ENCODE assay signal across 27 cellular contexts in genomic region chr3:132350814-132351213, GRCh38. TPM values are rescaled to one million over a fixed set of nuclear protein-coding genes. Genes with fewer than 3 reads are reported as not detected.
DNase-seq lines count a peak whose midpoint lies in the region; ATAC-seq, FAIRE-seq and TF ChIP-seq lines count a peak whose summit lies in the region.
"Had no signal": no experiment of that assay in that cellular context is flagged by ENCODE, and none has a peak within 500 bp of the region (broad histone marks: within the 10 kb centered on the region; RNA-seq: fewer than 3 reads in every experiment).

No MANE protein-coding gene starts in this region.

- H3K27me3 ChIP-seq in HepG2 (ENCODE audit: control insufficient read depth in 1 of 2, insufficient read depth in 2 of 2, low read length in 2 of 2) = peaks cover 0 to 3% of the 10 kb centered on the region in 2 experiments; a peak in 1 of 5 replicates
- no peaks in the 10 kb centered on the region for H3K27me3 ChIP-seq in right lobe of liver
- no peaks in the 10 kb centered on the region; a peak in 1 of 5 replicates for H3K27me3 ChIP-seq in K562 (ENCODE audit: control insufficient read depth in 2 of 2, insufficient read depth in 2 of 2, low read length in 2 of 2)
- H3K27me3 ChIP-seq in neuron (ENCODE audit: insufficient read depth, low read length) = no peaks in the 10 kb centered on the region
- no peaks in the 10 kb centered on the region for H3K27me3 ChIP-seq in SK-N-SH (ENCODE audit: insufficient read depth)
- H3K27me3 ChIP-seq: BLaER1 treated with 17β-estradiol and CSF1 and Interleukin-3, amounts not matched to agents 10 nM and 100 nM had no signal

- TF ChIP-seq RAD21 in HepG2 (CRISPR knock-in tag; IDR thresholded peaks at IDR 0.05) = no peak
- no peak for TF ChIP-seq RAD21 in K562 (CRISPR knock-in tag; conservative IDR thresholded peaks at IDR 0.05 in 1 of 2, IDR thresholded peaks at IDR 0.05 in 1 of 2)
- no peak for TF ChIP-seq RAD21 in SK-N-SH (IDR thresholded peaks at IDR 0.05; ENCODE audit: low read length)

- H3K4me1 Mint-ChIP-seq in endothelial cell (ENCODE audit: unreplicated experiment) = peaks cover 10% of the 10 kb centered on the region

- TF ChIP-seq EP300 in HepG2 (IDR thresholded peaks at IDR 0.05; ENCODE audit: low read depth in 2 of 2, low read length in 2 of 2) (no peak), HepG2 (CRISPR knock-in tag; IDR thresholded peaks at IDR 0.05; ENCODE audit: borderline replicate concordance) (no peak), K562 (IDR thresholded peaks at IDR 0.05; ENCODE audit: low read length) (no peak), SK-N-SH (IDR thresholded peaks at IDR 0.05; ENCODE audit: borderline replicate concordance in 1 of 2, low read depth in 1 of 2, low read length in 1 of 2) (no peak)

- no peak overlapping the region for H2AFZ ChIP-seq in HepG2 (ENCODE audit: low read length)
- H2AFZ ChIP-seq in K562 (ENCODE audit: low read depth, low read length) = no peak overlapping the region
- peak overlapping the region; percentile 16 for H2AFZ ChIP-seq in neuron (ENCODE audit: low read depth, low read length)
- H2AFZ ChIP-seq in SK-N-SH (ENCODE audit: low read depth) = no peak overlapping the region

- no peak for ATAC-seq in HepG2
- ATAC-seq in right lobe of liver = no peak
- no peak for ATAC-seq in K562
- no peak for ATAC-seq in HG03571 (IDR thresholded peaks at IDR 0.05; ENCODE audit: unreplicated experiment)
- ATAC-seq: GM12878 had no signal

- no peaks in the 10 kb centered on the region for H3K36me3 ChIP-seq in HepG2 (replicated peaks in 1 of 2; ENCODE audit: control insufficient read depth in 1 of 2, insufficient read depth in 2 of 2, low read length in 2 of 2)
- H3K36me3 ChIP-seq in right lobe of liver = no peaks in the 10 kb centered on the region
- H3K36me3 ChIP-seq in K562 (ENCODE audit: control insufficient read depth, insufficient read depth, low read length) = no peaks in the 10 kb centered on the region
- no peaks in the 10 kb centered on the region for H3K36me3 ChIP-seq in neuron (ENCODE audit: insufficient read depth, low read length)
- H3K36me3 ChIP-seq in SK-N-SH (replicated peaks in 1 of 2; ENCODE audit: control insufficient read depth in 1 of 2, insufficient read depth in 2 of 2, low read length in 1 of 2) = no peaks in the 10 kb centered on the region

- CTCF ChIA-PET in HepG2 (lab: Yijun Ruan, JAX; ENCODE audit: low intra/inter-chr PET ratio, low total read pairs) (no interaction called here), K562 (lab: Yijun Ruan, JAX; ENCODE audit: low intra/inter-chr PET ratio) (no interaction called here), SK-N-SH (lab: Yijun Ruan, JAX) (interaction anchor here (1.2 to 19.3 kb wide), 9 partner anchors 8 to 316 kb away, joined by 3 to 383 read pairs (median 6); partner anchors contain the start of gene CPNE4)

- no TSS peak for BruUV-seq in HepG2 (replicated peaks; lab: Mats Ljungman, UMichigan)
- BruUV-seq in K562 (replicated peaks; lab: Mats Ljungman, UMichigan) = no TSS peak

- no peak overlapping the region for H3K27ac Mint-ChIP-seq in endothelial cell (ENCODE audit: unreplicated experiment)
- H3K27ac Mint-ChIP-seq: CD4-positive, alpha-beta memory T cell had no signal

- H3K9me3 ChIP-seq in HepG2 (ENCODE audit: low read length) (no peaks in the 10 kb centered on the region), right lobe of liver (no peaks in the 10 kb centered on the region), K562 (replicated peaks; ENCODE audit: control insufficient read depth, insufficient read depth, low read depth, low read length) (no peaks in the 10 kb centered on the region), neuron (ENCODE audit: low read length) (no peaks in the 10 kb centered on the region), SK-N-SH (no peaks in the 10 kb centered on the region)
- H3K9me3 ChIP-seq: BLaER1 treated with 17β-estradiol and CSF1 and Interleukin-3, amounts not matched to agents 10 nM and 100 nM had no signal

- H3K9me1 ChIP-seq in K562 (ENCODE audit: control insufficient read depth, insufficient read depth, low read length) = no peaks in the 10 kb centered on the region

- no peak for TF ChIP-seq POLR2A in HepG2 (IDR thresholded peaks at IDR 0.05; ENCODE audit: insufficient read depth in 1 of 2, low read depth in 2 of 2, low read length in 2 of 2)
- no peak for TF ChIP-seq POLR2A in right lobe of liver (IDR thresholded peaks at IDR 0.05)
- no peak for TF ChIP-seq POLR2A in K562 (conservative IDR thresholded peaks at IDR 0.05)

- DNase-seq in HepG2 (ENCODE audit: low spot score) (no peak), right lobe of liver (no peak), K562 (ENCODE audit: extremely low read depth in 1 of 4, low spot score in 3 of 4) (no peak), SK-N-SH (no peak), endothelial cell (ENCODE audit: low spot score) (no peak)
- DNase-seq: 8988T; AML-193; CD4-positive, alpha-beta memory T cell; COR-L47; DMS79; EL; GDM1; Karpas-422; NCI-H1092; NCI-H1417 treated with DMSO at 0.1 percent for 48 hours; NCI-H1694 treated with DMSO at 0.1 percent for 48 hours; NCI-H2081 treated with DMSO at 0.1 percent for 48 hours; NCI-H2171; NCI-H226; NCI-H510A; NCI-H69; SHP77 had no signal

- H3F3A ChIP-seq in SK-N-SH (replicated peaks; ENCODE audit: insufficient read depth) = no peaks in the 10 kb centered on the region

- H3K9me3 Mint-ChIP-seq in endothelial cell (ENCODE audit: unreplicated experiment) = no peaks in the 10 kb centered on the region

- no peaks in the 10 kb centered on the region for H3K27me3 Mint-ChIP-seq in endothelial cell (ENCODE audit: unreplicated experiment)

- TF ChIP-seq CTCF in HepG2 (CRISPR knock-in tag; IDR thresholded peaks at IDR 0.05) = no peak
- no peak for TF ChIP-seq CTCF in right lobe of liver (IDR thresholded peaks at IDR 0.05)
- TF ChIP-seq CTCF in K562 (IDR thresholded peaks at IDR 0.05 in 2 of 3, conservative IDR thresholded peaks at IDR 0.05 in 1 of 3; ENCODE audit: insufficient read depth in 2 of 3, low read depth in 1 of 3, low read length in 3 of 3) = no peak
- no peak for TF ChIP-seq CTCF in SK-N-SH (IDR thresholded peaks at IDR 0.05)
- TF ChIP-seq CTCF in endothelial cell (IDR thresholded peaks at IDR 0.05; ENCODE audit: unreplicated experiment) = no peak

- no peaks in the 10 kb centered on the region for H3K4me1 ChIP-seq in HepG2 (ENCODE audit: insufficient read depth, low read length)
- H3K4me1 ChIP-seq in right lobe of liver = no peaks in the 10 kb centered on the region
- no peaks in the 10 kb centered on the region for H3K4me1 ChIP-seq in K562 (replicated peaks in 1 of 2; ENCODE audit: control insufficient read depth in 2 of 2, insufficient read depth in 2 of 2, low read length in 2 of 2)
- peaks cover 20% of the 10 kb centered on the region for H3K4me1 ChIP-seq in neuron (ENCODE audit: insufficient read depth, low read length)
- H3K4me1 ChIP-seq in SK-N-SH (ENCODE audit: control insufficient read depth in 1 of 2, insufficient read depth in 2 of 2, low read depth in 1 of 2, low read length in 1 of 2) = no peaks in the 10 kb centered on the region

- POLR2A ChIA-PET in HepG2 (lab: Yijun Ruan, JAX) = no interaction called here
- POLR2A ChIA-PET in K562 (lab: Yijun Ruan, JAX) = no interaction called here
- POLR2A ChIA-PET in SK-N-SH (lab: Yijun Ruan, JAX) = no interaction called here

- H3K4me2 ChIP-seq in HepG2 (ENCODE audit: low read depth, low read length) (no peak overlapping the region), K562 (ENCODE audit: insufficient read depth, low read length) (no peak overlapping the region), SK-N-SH (no peak overlapping the region)
- H3K4me2 ChIP-seq: BLaER1 treated with 17β-estradiol and CSF1 and Interleukin-3, amounts not matched to agents 10 nM and 100 nM had no signal

- H3K4me3 ChIP-seq in HepG2 (replicated peaks in 1 of 3; ENCODE audit: insufficient read depth in 1 of 3, low read depth in 2 of 3, low read length in 3 of 3) (no peak overlapping the region), right lobe of liver (no peak overlapping the region), K562 (no peak overlapping the region), neuron (ENCODE audit: low read length) (no peak overlapping the region), SK-N-SH (ENCODE audit: low read depth in 2 of 2, low read length in 1 of 2) (no peak overlapping the region)
- H3K4me3 ChIP-seq: BLaER1 treated with 17β-estradiol and CSF1 and Interleukin-3, amounts not matched to agents 10 nM and 100 nM; GM12878 had no signal

- no peak overlapping the region for H3K27ac ChIP-seq in HepG2 (ENCODE audit: extremely low read length, insufficient read depth, low read length)
- no peak overlapping the region for H3K27ac ChIP-seq in right lobe of liver
- no peak overlapping the region for H3K27ac ChIP-seq in K562 (ENCODE audit: extremely low read depth, low read depth, low read length)
- H3K27ac ChIP-seq in SK-N-SH (ENCODE audit: low read depth in 2 of 2, low read length in 1 of 2) = no peak overlapping the region
- H3K27ac ChIP-seq: BLaER1 treated with 17β-estradiol and CSF1 and Interleukin-3, amounts not matched to agents 10 nM and 100 nM; RWPE1 had no signal

- H3K79me2 ChIP-seq in HepG2 (ENCODE audit: insufficient read depth, low read length) (no peaks in the 10 kb centered on the region), K562 (ENCODE audit: control insufficient read depth, insufficient read depth, low read length) (no peaks in the 10 kb centered on the region), SK-N-SH (ENCODE audit: insufficient read depth) (no peaks in the 10 kb centered on the region)

- no peaks in the 10 kb centered on the region for H3K36me3 Mint-ChIP-seq in endothelial cell (ENCODE audit: low read depth, unreplicated experiment)
- H3K36me3 Mint-ChIP-seq: CD4-positive, alpha-beta memory T cell had no signal

- WGBS in HepG2 (ENCODE audit: low lambda C conversion rate) = 0% methylated on average over 1 of the region's 1 CpG
- 75% methylated on average over 1 of the region's 1 CpG for WGBS in right lobe of liver (ENCODE audit: insufficient coverage, low coverage, low lambda C conversion rate, missing lambda C conversion rate)
- 0% methylated on average over 1 of the region's 1 CpG for WGBS in K562 (ENCODE audit: insufficient coverage, low coverage, missing lambda C conversion rate)
- 29% methylated on average over 1 of the region's 1 CpG for WGBS in SK-N-SH (ENCODE audit: low lambda C conversion rate)

- in situ Hi-C loops in HepG2 (cut with HindIII; ENCODE audit: extremely low pct_ligation_motif_present, low pct_unique_long_range_greater_than_20kb) (loop anchor here (5.0 kb wide), 1 partner anchor 46 kb away; no protein-coding TSS in a partner anchor), K562 (cut with MboI) (no loop called here)

- H3K9ac ChIP-seq in HepG2 (ENCODE audit: insufficient read depth, low read depth, low read length) = no peak overlapping the region
- H3K9ac ChIP-seq in K562 (ENCODE audit: insufficient read depth in 1 of 2, low read depth in 2 of 2, low read length in 2 of 2) = no peak overlapping the region
- H3K9ac ChIP-seq in SK-N-SH = no peak overlapping the region
- H3K9ac ChIP-seq: BLaER1 treated with 17β-estradiol and CSF1 and Interleukin-3, amounts not matched to agents 10 nM and 100 nM had no signal

- FAIRE-seq in HepG2 (lab: Jason Lieb, UNC) (no peak), K562 (lab: Jason Lieb, UNC) (no peak)
- FAIRE-seq: GM12878 had no signal

- no peaks in the 10 kb centered on the region for H3K9me2 ChIP-seq in SK-N-SH

- intact Hi-C loops in HepG2 (cut with micrococcal nuclease; ENCODE audit: unreplicated experiment) = no loop called here
- intact Hi-C loops in right lobe of liver (cut with DNase I) = no loop called here
- intact Hi-C loops in K562 (cut with micrococcal nuclease) = loop anchor here (5.0 kb wide), 2 partner anchors 186 to 291 kb away; no protein-coding TSS in a partner anchor

- no peaks in the 10 kb centered on the region for H4K20me1 ChIP-seq in HepG2 (ENCODE audit: insufficient read depth, low read length)
- H4K20me1 ChIP-seq in K562 (replicated peaks; ENCODE audit: control insufficient read depth, insufficient read depth, low read length) = no peaks in the 10 kb centered on the region
- no peaks in the 10 kb centered on the region for H4K20me1 ChIP-seq in SK-N-SH (ENCODE audit: insufficient read depth)

- H3K4me3 Mint-ChIP-seq in endothelial cell (ENCODE audit: unreplicated experiment) = no peak overlapping the region
- H3K4me3 Mint-ChIP-seq: CD4-positive, alpha-beta memory T cell had no signal

RNA-seq across cellular contexts. Expression of gene ACP3, which starts 33.6 kb away (rescaled TPM):
- total RNA-seq in HepG2 (2016; rRNA removed; fragmentation: Illumina TruSeq; extraction: Trizol) (not detected in 2 replicates), right lobe of liver (under 1 TPM in 5 of 6 experiments, not detected in 1; 0.12 to 0.49 (median 0.22) TPM), K562 (2014; rRNA removed) (1.1 TPM in 1 of 2 replicates, not detected in the other), K562 (2014; rRNA removed; fragmentation: Illumina TruSeq; extraction: Trizol) (0.25 and 0.41 TPM in 2 replicates), K562 (2015; rRNA removed; fragmentation: Illumina TruSeq; extraction: Trizol) (0.33 and 0.49 TPM in 2 replicates), K562 (2021) (0.18 TPM in 2 replicates), endothelial cell (ENCODE audit: unreplicated experiment) (0.44 TPM)
- not detected in 2 replicates for total RNA-seq in HepG2 (2016; cell fraction: cytosol; rRNA removed; fragmentation: Illumina TruSeq; extraction: Trizol; ENCODE audit: low read depth)
- not detected in 2 replicates for total RNA-seq in HepG2 (2016; cell fraction: insoluble cytoplasmic fraction; rRNA removed; fragmentation: Illumina TruSeq; extraction: Trizol)
- total RNA-seq in HepG2 (2016; cell fraction: membrane; rRNA removed; fragmentation: Illumina TruSeq; extraction: Trizol) = not detected in 2 replicates
- not detected in 2 replicates for total RNA-seq in HepG2 (2016; cell fraction: nucleus; rRNA removed; fragmentation: Illumina TruSeq; extraction: Trizol)
- polyA plus RNA-seq in HepG2 (2011; rRNA removed) (not detected in 2 replicates), K562 (2011; rRNA removed) (0.08 and 0.22 TPM in 2 replicates), K562 (2014; fragmentation: Illumina TruSeq; extraction: Trizol) (0.08 and 0.21 TPM in 2 replicates), K562 (2014; fragmentation: Nextera tagmentation; extraction: Ambion mirVana) (under 1 TPM; 0.20 to 0.25 TPM), K562 (2014; rRNA removed) (0.19 and 0.43 TPM in 2 replicates), SK-N-SH (2012; rRNA removed) (0.19 and 0.30 TPM in 2 replicates)
- not detected in 2 replicates for polyA plus RNA-seq in HepG2 (2011; cell fraction: cytosol; rRNA removed)
- polyA plus RNA-seq in HepG2 (2011; cell fraction: nucleus; rRNA removed) = not detected in 2 replicates
- polyA plus RNA-seq in HepG2 (2012) = not detected in 2 replicates
- not detected in 2 replicates for polyA plus RNA-seq in HepG2 (2016; cell fraction: cytosol; fragmentation: Illumina TruSeq; extraction: Trizol; ENCODE audit: low read depth)
- not detected in 2 replicates for polyA plus RNA-seq in HepG2 (2016; cell fraction: insoluble cytoplasmic fraction; fragmentation: Illumina TruSeq; extraction: Trizol; ENCODE audit: low read depth)
- not detected in 2 replicates for polyA plus RNA-seq in HepG2 (2016; cell fraction: membrane; fragmentation: Illumina TruSeq; extraction: Trizol; ENCODE audit: low read depth)
- polyA plus RNA-seq in HepG2 (2016; cell fraction: nucleus; fragmentation: Illumina TruSeq; extraction: Trizol; ENCODE audit: insufficient read depth, low read depth) = not detected in 2 replicates
- 9.4 TPM in 1 of 2 replicates, not detected in the other for polyA minus RNA-seq in HepG2 (2011; rRNA and poly(A)+ RNA removed; ENCODE audit: low replicate concordance)
- not detected in 2 replicates for polyA minus RNA-seq in HepG2 (2011; cell fraction: cytosol; rRNA and poly(A)+ RNA removed)
- polyA minus RNA-seq in HepG2 (2011; cell fraction: nucleus; rRNA and poly(A)+ RNA removed) = not detected in 2 replicates
- not detected in 2 replicates for total RNA-seq in K562 (2011; cell fraction: chromatin; rRNA removed; ENCODE audit: low replicate concordance)
- total RNA-seq in K562 (2011; cell fraction: nucleolus; rRNA removed) = not detected in 2 replicates
- total RNA-seq in K562 (2011; cell fraction: nucleoplasm; rRNA removed) = not detected in 2 replicates
- 0.22 and 0.35 TPM in 2 replicates for polyA plus RNA-seq in K562 (2011; cell fraction: cytosol; rRNA removed)
- polyA plus RNA-seq in K562 (2011; cell fraction: nucleus; rRNA removed) = 0.10 and 0.26 TPM in 2 replicates
- polyA plus RNA-seq in K562 (2012) = 0.36 and 0.44 TPM in 2 replicates
- polyA minus RNA-seq in K562 (2011; rRNA and poly(A)+ RNA removed) = 0.07 and 0.45 TPM in 2 replicates
- not detected in 2 replicates for polyA minus RNA-seq in K562 (2011; cell fraction: cytosol; rRNA and poly(A)+ RNA removed)
- not detected in 2 replicates for polyA minus RNA-seq in K562 (2011; cell fraction: nucleus; rRNA and poly(A)+ RNA removed)
- 0.31 and 0.34 TPM in 2 replicates for polyA plus RNA-seq in SK-N-SH (2012; cell fraction: cytosol; rRNA removed)
- 0.12 and 0.17 TPM in 2 replicates for polyA plus RNA-seq in SK-N-SH (2012; cell fraction: nucleus; rRNA removed)
- total RNA-seq: CD4-positive, alpha-beta memory T cell; GM12878 had no signal
- polyA plus RNA-seq: CD4-positive, alpha-beta memory T cell had no signal

Comparison
In these comparisons a context has a peak if more than half of its experiments do, and no peak if none do; other contexts are left out.
1. Of the 241 proteins assayed by ChIP-seq in both HepG2 and K562: peak only in HepG2: MAFK; only in K562: none; in both: MAFF; in neither: 239.